Comparison of ENCODE assay signal across 17 cellular contexts in genomic region chr13:81021284-81021683, GRCh38.
DNase-seq lines count a peak whose midpoint lies in the region; ATAC-seq and TF ChIP-seq lines count a peak whose summit lies in the region.
"Had no signal": no experiment of that assay in that cellular context is flagged by ENCODE, and none has a peak within 500 bp of the region (broad histone marks: within the 10 kb centered on the region; RNA-seq: fewer than 3 reads in every experiment).

No MANE protein-coding gene starts in this region.

- H3K9me3 ChIP-seq in right lobe of liver, result no peaks in the 10 kb centered on the region
- H3K9me3 ChIP-seq: HAP-1 had no signal

- TF ChIP-seq CTCF in right lobe of liver (IDR thresholded peaks at IDR 0.05), result no peak

- DNase-seq in HuH-7 (ENCODE audit: low spot score) (peak; percentile 6), left lobe of liver (ENCODE audit: low spot score) (peak; percentile 49), right lobe of liver (peak in 1 of 3 donors; percentile 56), NCI-H2107 (lab: John Stamatoyannopoulos, UW) (no peak)
- DNase-seq: Caco-2; CD4-positive, CD25-positive, alpha-beta regulatory T cell; CD8-positive, alpha-beta T cell; DMS153; DND-41; GOT3; HFFc6 had no signal

- WGBS in right lobe of liver (ENCODE audit: insufficient coverage, low coverage, low lambda C conversion rate, missing lambda C conversion rate), result 25% methylated on average over 4 of the region's 4 CpGs

- H3K4me1 ChIP-seq in right lobe of liver, result no peaks in the 10 kb centered on the region
- H3K4me1 ChIP-seq: BLaER1, Caco-2, HAP-1 had no signal

- H3K36me3 ChIP-seq in right lobe of liver, result no peaks in the 10 kb centered on the region
- H3K36me3 ChIP-seq: BLaER1, HAP-1 had no signal

- intact Hi-C loops in right lobe of liver (cut with DNase I), result no loop called here

- peak; percentile 86 for ATAC-seq in left lobe of liver
- ATAC-seq in right lobe of liver, result peak; percentile 85 to 94 (median 90)
- no peak for ATAC-seq in GM19455 (IDR thresholded peaks at IDR 0.05; ENCODE audit: unreplicated experiment)
- no peak for ATAC-seq in GM19452 (IDR thresholded peaks at IDR 0.05; ENCODE audit: unreplicated experiment)
- ATAC-seq: CD8-positive, alpha-beta T cell had no signal

- no peak overlapping the region for H3K27ac ChIP-seq in right lobe of liver
- H3K27ac ChIP-seq: 22Rv1, BLaER1, C4-2B had no signal

- H3K27me3 ChIP-seq in right lobe of liver, result no peaks in the 10 kb centered on the region
- H3K27me3 ChIP-seq: BLaER1 had no signal

- no peak overlapping the region for H3K4me3 ChIP-seq in right lobe of liver
- H3K4me3 ChIP-seq: BLaER1, HAP-1 had no signal

- TF ChIP-seq POLR2A in right lobe of liver (IDR thresholded peaks at IDR 0.05), result no peak

Comparison
In these comparisons a context has a peak if more than half of its experiments do, and no peak if none do; other contexts are left out.
1. ATAC-seq: peak in left lobe of liver (single experiment) and right lobe of liver (4 of 4); none in GM19455 (single experiment) and GM19452 (single experiment).